ENCODE assay signal across 8 cellular contexts in the genomic region with DNA sequence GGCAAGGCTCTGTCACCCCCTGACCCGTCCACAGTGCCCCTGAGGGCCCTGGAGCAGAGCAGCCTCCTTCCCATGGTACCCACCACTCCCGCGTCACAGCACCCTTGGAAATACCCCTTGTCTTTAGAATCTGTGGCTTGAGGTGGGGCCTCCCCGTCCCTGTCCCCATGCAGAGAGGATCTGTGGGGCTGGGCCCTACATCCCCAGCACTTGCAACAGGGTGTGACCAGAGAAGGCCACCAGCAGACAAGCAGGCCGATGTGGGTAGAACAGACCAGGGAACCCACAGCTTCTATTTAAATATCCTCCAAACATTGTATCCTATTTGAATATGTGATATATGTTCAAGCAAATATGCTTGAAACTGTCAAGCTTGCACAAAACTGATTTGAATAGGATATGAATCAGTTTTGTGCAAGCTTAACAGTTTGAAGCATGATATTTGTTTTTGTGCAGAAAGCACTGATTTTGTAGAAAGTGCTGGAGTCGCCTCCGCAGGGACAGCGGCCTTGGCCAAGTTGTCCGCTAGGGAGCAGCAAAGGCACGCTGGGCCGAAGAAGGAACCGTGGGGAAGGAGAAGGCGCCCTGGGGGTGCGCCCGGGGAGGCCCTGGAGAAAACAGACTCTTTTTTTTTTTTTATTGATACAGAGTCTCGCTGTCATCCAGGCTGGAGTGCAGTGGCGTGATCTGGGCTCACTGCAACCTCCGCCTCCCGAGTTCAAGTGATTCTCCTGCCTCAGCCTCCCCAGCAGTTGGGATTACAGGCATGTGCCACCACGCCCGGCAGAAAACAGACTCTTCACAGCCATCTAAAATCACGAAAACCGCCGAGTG. TPM values are rescaled to one million over a fixed set of nuclear protein-coding genes. Genes with fewer than 3 reads are reported as not detected.
DNase-seq lines count a peak whose midpoint lies in the region; FAIRE-seq and TF ChIP-seq lines count a peak whose summit lies in the region.

No MANE protein-coding gene starts in this region.

- H3K9me3 ChIP-seq in left ventricle myocardium inferior (replicated peaks) (no peaks in the 10 kb centered on the region), small intestine (ENCODE audit: control insufficient read depth, low read depth) (no peaks in the 10 kb centered on the region)

- in situ Hi-C loops in GM13976 (cut with MboI; ENCODE audit: low sequenced_read_pairs, unreplicated experiment), result no loop called here

- 40 to 48% (median 46%) methylated on average over 24 of the region's 24 CpGs for WGBS in small intestine, 3 donors

- no peaks in the 10 kb centered on the region for H3K9me3 Mint-ChIP-seq in activated T-helper 2 cell treated with anti-CD3 and anti-CD28 coated beads, Interferon-gamma antibody, Interleukin-2, Interleukin-4, amounts not matched to agents 10 μg/mL and 5 μg/mL and 100 μg/mL, durations not matched to agents 14 hours and 24 hours and 36 hours

- no peak for DNase-seq in BJ (ENCODE audit: low read depth)
- peak; percentile 83 for DNase-seq in GM13976 (ENCODE audit: low spot score)
- DNase-seq in Kasumi-1 (lab: John Stamatoyannopoulos, UW), result peak; percentile 66 to 80
- peak; percentile 22 for DNase-seq in activated T-helper 2 cell treated with anti-CD3 and anti-CD28 coated beads, Interferon-gamma antibody, Interleukin-2, Interleukin-4, amounts not matched to agents 10 μg/mL and 5 μg/mL and 100 μg/mL, durations not matched to agents 14 hours and 24 hours and 36 hours (ENCODE audit: low spot score)
- DNase-seq in left ventricle myocardium inferior, result no peak
- peak; percentile 27 for DNase-seq in small intestine
- no peak for DNase-seq in NCI-H345 (lab: John Stamatoyannopoulos, UW)
- DNase-seq in activated gamma-delta T cell treated with Interleukin-2 at 50 U/mL for 16 hours, result no peak

- POLR2A ChIA-PET in BJ (lab: Charles Lee), result no interaction called here

- H3K4me3 ChIP-seq in BJ (ENCODE audit: low read depth, low read length), result no peak overlapping the region
- no peak overlapping the region for H3K4me3 ChIP-seq in left ventricle myocardium inferior
- H3K4me3 ChIP-seq in small intestine (ENCODE audit: low read depth in 1 of 2, low read length in 2 of 2), result no peak overlapping the region

- no peak overlapping the region for H3K27ac ChIP-seq in left ventricle myocardium inferior (replicated peaks)
- H3K27ac ChIP-seq in small intestine (ENCODE audit: low read depth in 1 of 2, low read length in 1 of 2), result no peak overlapping the region

- no peak overlapping the region for H3K4me3 Mint-ChIP-seq in activated T-helper 2 cell treated with anti-CD3 and anti-CD28 coated beads, Interferon-gamma antibody, Interleukin-2, Interleukin-4, amounts not matched to agents 10 μg/mL and 5 μg/mL and 100 μg/mL, durations not matched to agents 14 hours and 24 hours and 36 hours (ENCODE audit: low read depth)

- H3K36me3 ChIP-seq in BJ (ENCODE audit: control insufficient read depth, insufficient read depth, low read length), result no peaks in the 10 kb centered on the region
- no peaks in the 10 kb centered on the region for H3K36me3 ChIP-seq in left ventricle myocardium inferior
- H3K36me3 ChIP-seq in small intestine (ENCODE audit: control insufficient read depth in 2 of 2, insufficient read depth in 2 of 2, low read length in 2 of 2), result no peaks in the 10 kb centered on the region

- H3K27ac Mint-ChIP-seq in activated T-helper 2 cell treated with anti-CD3 and anti-CD28 coated beads, Interferon-gamma antibody, Interleukin-2, Interleukin-4, amounts not matched to agents 10 μg/mL and 5 μg/mL and 100 μg/mL, durations not matched to agents 14 hours and 24 hours and 36 hours, result no peak overlapping the region

- peaks cover 3% of the 10 kb centered on the region for H3K4me1 Mint-ChIP-seq in activated T-helper 2 cell treated with anti-CD3 and anti-CD28 coated beads, Interferon-gamma antibody, Interleukin-2, Interleukin-4, amounts not matched to agents 10 μg/mL and 5 μg/mL and 100 μg/mL, durations not matched to agents 14 hours and 24 hours and 36 hours (ENCODE audit: low read depth)

- no peaks in the 10 kb centered on the region for H3K36me3 Mint-ChIP-seq in activated T-helper 2 cell treated with anti-CD3 and anti-CD28 coated beads, Interferon-gamma antibody, Interleukin-2, Interleukin-4, amounts not matched to agents 10 μg/mL and 5 μg/mL and 100 μg/mL, durations not matched to agents 14 hours and 24 hours and 36 hours (ENCODE audit: low read depth)

- CTCF ChIA-PET in BJ (lab: Yijun Ruan, JAX), result interaction anchor here (0.8 to 1.0 kb wide), 2 partner anchors 184 to 185 kb away, joined by 3 to 7 read pairs; no protein-coding TSS in a partner anchor

- FAIRE-seq in small intestine (lab: Jason Lieb, UNC), result no peak

- peaks cover 16% of the 10 kb centered on the region for H3K4me1 ChIP-seq in left ventricle myocardium inferior
- H3K4me1 ChIP-seq in small intestine (ENCODE audit: control insufficient read depth in 2 of 2, insufficient read depth in 1 of 2, low read depth in 1 of 2, low read length in 1 of 2), result no peaks in the 10 kb centered on the region

- H3K27me3 Mint-ChIP-seq in activated T-helper 2 cell treated with anti-CD3 and anti-CD28 coated beads, Interferon-gamma antibody, Interleukin-2, Interleukin-4, amounts not matched to agents 10 μg/mL and 5 μg/mL and 100 μg/mL, durations not matched to agents 14 hours and 24 hours and 36 hours (ENCODE audit: low read depth), result peaks cover 28% of the 10 kb centered on the region

- intact Hi-C loops in activated T-helper 2 cell treated with anti-CD3 and anti-CD28 coated beads, Interferon-gamma antibody, Interleukin-2, Interleukin-4, amounts not matched to agents 10 μg/mL and 5 μg/mL and 100 μg/mL, durations not matched to agents 14 hours and 24 hours and 36 hours (cut with micrococcal nuclease), result loop anchor here (2.0 kb wide), 1 partner anchor 185 kb away; no protein-coding TSS in a partner anchor
- intact Hi-C loops in left ventricle myocardium inferior (cut with micrococcal nuclease), result no loop called here

- TF ChIP-seq CTCF in BJ (IDR thresholded peaks at IDR 0.05; ENCODE audit: insufficient read depth, low read depth, low read length), result peak; percentile 85
- TF ChIP-seq CTCF in GM13976 (IDR thresholded peaks at IDR 0.05; ENCODE audit: borderline replicate concordance, control extremely low read depth, extremely low read depth, insufficient read depth, missing control alignments), result peak; percentile 61
- peak; percentile 76 for TF ChIP-seq CTCF in left ventricle myocardium inferior (IDR thresholded peaks at IDR 0.05; ENCODE audit: borderline replicate concordance)

- H3K27me3 ChIP-seq in BJ (ENCODE audit: control insufficient read depth, insufficient read depth, low read length) (no peaks in the 10 kb centered on the region), left ventricle myocardium inferior (ENCODE audit: low read depth) (peaks cover 77% of the 10 kb centered on the region), small intestine (ENCODE audit: control insufficient read depth in 2 of 2, insufficient read depth in 2 of 2, low read length in 2 of 2) (peaks cover 6 to 9% of the 10 kb centered on the region in 2 donors)

RNA-seq across cellular contexts. Expression of gene CFAP46, which starts 2.2 kb away (rescaled TPM):
- polyA plus RNA-seq in BJ (2011; rRNA removed) (1.8 and 2.0 TPM in 2 replicates), small intestine (under 1 TPM in 1 of 3 donors, not detected in 2; 0.27 TPM)
- polyA minus RNA-seq in BJ (2011; rRNA and poly(A)+ RNA removed), result 0.15 and 0.66 TPM in 2 replicates
- total RNA-seq in activated T-helper 2 cell treated with anti-CD3 and anti-CD28 coated beads, Interferon-gamma antibody, Interleukin-2, Interleukin-4, amounts not matched to agents 10 μg/mL and 5 μg/mL and 100 μg/mL, durations not matched to agents 14 hours and 24 hours and 36 hours, result not detected in 2 replicates
- total RNA-seq in left ventricle myocardium inferior, result 0.99 TPM

Comparison
In these comparisons a context has a peak if more than half of its experiments do, and no peak if none do; other contexts are left out.
1. DNase-seq: peak in GM13976 (single experiment), Kasumi-1 (2 of 2), activated T-helper 2 cell treated with anti-CD3 and anti-CD28 coated beads, Interferon-gamma antibody, Interleukin-2, Interleukin-4, amounts not matched to agents 10 μg/mL and 5 μg/mL and 100 μg/mL, durations not matched to agents 14 hours and 24 hours and 36 hours (single experiment) and small intestine (single experiment); none in BJ (single experiment), left ventricle myocardium inferior (single experiment), NCI-H345 (single experiment) and activated gamma-delta T cell treated with Interleukin-2 at 50 U/mL for 16 hours (single experiment).
2. Peak in every context shown above with its lines, with median percentiles within 50 percentile points of each other: CTCF ChIP-seq.